1 cellular context compared by ENCODE assay signal in the genomic region with DNA sequence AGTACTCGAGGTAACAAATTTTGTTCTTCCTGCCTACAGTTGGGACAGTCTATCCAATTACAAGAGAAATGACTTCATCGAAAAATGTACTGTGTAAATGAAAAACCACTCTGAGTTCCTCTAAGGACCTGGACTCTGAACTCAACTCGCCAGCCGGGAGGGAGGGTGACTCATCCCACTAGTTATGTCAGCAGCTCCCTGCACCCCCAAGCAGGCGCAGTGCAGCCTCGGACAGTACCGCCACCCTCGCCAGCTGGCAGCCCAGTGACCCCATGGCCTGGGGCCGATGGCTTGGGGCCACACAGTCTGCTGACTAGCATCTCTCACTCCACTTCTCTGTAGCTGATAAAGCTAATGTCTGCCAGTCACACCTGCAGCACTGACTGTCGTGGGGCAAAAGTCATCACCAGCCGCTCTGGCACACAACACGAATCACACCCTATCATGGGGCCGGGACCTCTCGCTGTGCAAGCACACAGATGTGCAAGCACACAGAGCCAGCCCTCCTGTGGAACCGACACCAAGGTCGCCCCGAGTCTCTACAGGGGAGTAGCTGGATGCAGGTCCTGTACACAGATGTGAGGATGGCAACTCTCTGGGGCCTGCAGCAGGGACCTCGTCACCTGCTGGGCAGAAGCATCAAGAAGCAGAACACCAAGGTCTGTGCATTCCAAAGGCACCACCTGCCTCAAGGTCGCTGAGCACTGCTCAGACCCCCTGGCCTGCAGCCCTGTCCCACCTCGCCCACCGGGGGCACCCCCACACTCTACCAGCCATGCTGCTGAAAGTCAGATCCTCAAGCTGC.
TF ChIP-seq lines count a peak whose summit lies in the region.

No MANE protein-coding gene starts in this region.

TF ChIP-seq in IMR-90, 13 proteins besides CTCF, POLR2A, EP300 and RAD21 (continued from another document):
- peak; percentile 21; the same call in 1 of the 2 replicates for TF ChIP-seq SMC3 (IDR thresholded peaks at IDR 0.05; ENCODE audit: low read depth, low read length)
- peak; percentile 66 for TF ChIP-seq MAZ (IDR thresholded peaks at IDR 0.05; ENCODE audit: borderline replicate concordance, low read depth, low read length)
- TF ChIP-seq RFX5 (IDR thresholded peaks at IDR 0.05; ENCODE audit: low read depth, low read length): no peak
- peak; percentile 66 for TF ChIP-seq RCOR1 (IDR thresholded peaks at IDR 0.05; ENCODE audit: insufficient replicate concordance, low read length)
- TF ChIP-seq FOS (IDR thresholded peaks at IDR 0.05; ENCODE audit: low read depth, low read length): peak; percentile 97
